Comparison of ENCODE assay signal across 1 cellular context in the genomic region with DNA sequence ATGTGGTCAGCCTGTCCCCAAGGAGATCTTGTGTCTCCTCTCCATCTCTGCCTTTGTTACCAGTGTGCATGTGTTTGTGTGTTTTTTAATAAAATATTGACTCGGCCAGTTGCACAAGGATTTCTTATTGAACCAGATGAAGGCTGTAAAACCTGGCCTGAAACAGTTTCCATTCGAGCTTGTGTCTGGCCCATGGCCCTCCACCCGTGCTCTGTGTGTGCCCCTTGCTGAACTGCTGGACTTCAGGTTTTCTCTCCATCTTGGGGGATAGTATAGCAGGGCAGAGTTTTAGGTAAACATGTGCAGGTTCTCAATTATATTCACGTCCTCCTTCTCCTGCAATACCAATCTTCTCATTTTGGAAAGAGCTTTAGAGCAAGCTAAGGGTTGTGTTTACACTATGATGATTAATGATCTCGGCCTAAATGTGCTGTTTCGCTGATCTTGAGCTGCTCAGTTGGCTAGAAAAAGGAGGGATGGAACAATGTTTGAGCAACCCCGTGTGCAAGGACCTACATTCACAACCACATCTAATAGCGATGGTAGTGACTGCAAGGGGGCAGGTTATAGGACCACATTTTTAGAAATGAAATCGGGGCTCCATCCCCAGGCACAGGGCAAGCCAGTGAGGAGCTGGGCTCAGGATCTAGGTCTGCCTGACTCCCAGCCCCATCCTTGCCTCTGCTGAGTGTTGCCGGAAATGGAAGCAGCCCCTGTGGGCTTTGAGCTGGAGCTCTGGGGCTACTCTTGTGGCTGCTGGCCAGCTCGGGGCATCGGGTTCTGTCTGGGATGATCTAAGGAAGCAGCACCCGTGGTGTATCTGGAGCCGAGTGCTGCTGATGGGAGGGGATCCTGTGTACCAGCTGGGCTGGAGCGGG.
TF ChIP-seq lines count a peak whose summit lies in the region.

No MANE protein-coding gene starts in this region.

TF ChIP-seq in IMR-90, 13 proteins besides CTCF, POLR2A, EP300 and RAD21:
- TF ChIP-seq MXI1 (IDR thresholded peaks at IDR 0.05; ENCODE audit: borderline replicate concordance, low read depth, low read length) (no peak), RFX5 (IDR thresholded peaks at IDR 0.05; ENCODE audit: low read depth, low read length) (no peak), USF2 (IDR thresholded peaks at IDR 0.05; ENCODE audit: low read depth, low read length) (no peak), RCOR1 (IDR thresholded peaks at IDR 0.05; ENCODE audit: insufficient replicate concordance, low read length) (no peak), CEBPB (IDR thresholded peaks at IDR 0.05; ENCODE audit: low read depth, low read length) (no peak), FOS (IDR thresholded peaks at IDR 0.05; ENCODE audit: low read depth, low read length) (no peak)
